Comparison of ENCODE assay signal across 8 cellular contexts in the genomic region with DNA sequence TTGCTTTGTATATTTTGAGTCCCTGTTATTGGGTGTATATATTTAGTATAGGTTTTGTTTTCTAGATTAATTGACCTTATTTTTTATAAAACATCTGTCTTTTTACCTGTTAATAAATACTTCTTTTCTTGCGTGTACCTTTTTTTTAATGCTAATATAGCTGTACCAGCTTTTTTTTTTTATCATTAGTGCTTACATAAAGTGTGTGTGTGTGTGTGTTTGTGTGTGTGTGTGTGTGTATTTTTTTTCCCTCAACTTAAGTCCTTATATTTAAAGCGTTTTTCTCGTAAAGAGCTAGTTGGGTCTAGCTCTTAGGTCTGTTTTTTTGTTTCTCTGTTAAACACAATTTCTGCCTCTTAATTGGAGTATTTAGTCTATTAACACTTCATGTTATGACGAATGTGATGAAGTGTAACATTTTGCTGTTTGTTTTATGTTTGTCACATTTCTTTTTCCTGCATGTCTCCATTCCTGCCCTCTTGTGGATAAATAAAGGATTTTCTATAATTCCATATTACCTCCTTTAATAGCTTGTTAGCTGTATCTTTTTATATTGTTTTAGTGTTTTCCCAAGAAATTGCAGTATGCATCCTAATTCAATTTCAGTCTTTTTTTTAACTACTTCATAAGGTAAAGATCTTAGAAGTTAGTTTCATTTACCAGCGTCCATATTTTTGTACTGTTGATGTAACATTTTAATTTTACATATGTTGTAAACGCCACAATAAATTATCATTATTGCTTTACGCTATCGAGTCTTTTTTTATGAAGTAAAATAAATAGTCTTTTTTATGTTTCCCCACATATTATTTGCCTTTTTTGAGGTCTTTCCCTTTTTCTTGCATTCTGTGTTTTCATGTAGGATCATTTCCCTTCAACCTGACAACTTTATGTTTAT. TPM values are rescaled to one million over a fixed set of nuclear protein-coding genes. Genes with fewer than 3 reads are reported as not detected.
DNase-seq lines count a peak whose midpoint lies in the region; ATAC-seq and TF ChIP-seq lines count a peak whose summit lies in the region.

No MANE protein-coding gene starts in this region.

- peaks cover 45% of the 10 kb centered on the region for H3K4me1 ChIP-seq in CD8-positive, alpha-beta memory T cell (ENCODE audit: insufficient read depth, low read length)
- H3K4me1 ChIP-seq in lower lobe of right lung (peaks cover 52% of the 10 kb centered on the region), sigmoid colon (peaks cover 0 to 54% (median 40%) of the 10 kb centered on the region in 4 donors)

- peaks cover 21% of the 10 kb centered on the region for H3K36me3 ChIP-seq in CD8-positive, alpha-beta memory T cell (ENCODE audit: insufficient read depth, low read length)
- H3K36me3 ChIP-seq in lower lobe of right lung (peaks cover 50% of the 10 kb centered on the region), sigmoid colon (peaks cover 0 to 43% (median 16%) of the 10 kb centered on the region in 4 donors)

- 82 to 84% methylated on average over 8 of the region's 8 CpGs for WGBS in sigmoid colon, 2 donors

- H3K4me3 Mint-ChIP-seq in CD8-positive, alpha-beta memory T cell = peak overlapping the region; percentile 62 to 98 (median 93)

- ATAC-seq in lower lobe of right lung (no peak), HG03045 (IDR thresholded peaks at IDR 0.05; ENCODE audit: unreplicated experiment) (no peak)

- H3K9me3 ChIP-seq in CD8-positive, alpha-beta memory T cell (ENCODE audit: low read length) = no peaks in the 10 kb centered on the region
- H3K9me3 ChIP-seq in lower lobe of right lung (no peaks in the 10 kb centered on the region), sigmoid colon (no peaks in the 10 kb centered on the region)

- H3K36me3 Mint-ChIP-seq in CD8-positive, alpha-beta memory T cell = peaks cover 8 to 73% (median 22%) of the 10 kb centered on the region in 3 donors

- TF ChIP-seq CTCF in LNCAP (IDR thresholded peaks at IDR 0.05) (peak; percentile 55), lower lobe of right lung (IDR thresholded peaks at IDR 0.05) (peak; percentile 41), sigmoid colon (IDR thresholded peaks at IDR 0.05) (peak in 2 of 4 experiments; percentile 24 to 35)

- H3K4me3 ChIP-seq in CD8-positive, alpha-beta memory T cell (ENCODE audit: low read length) = no peak overlapping the region
- no peak overlapping the region for H3K4me3 ChIP-seq in lower lobe of right lung
- H3K4me3 ChIP-seq in sigmoid colon = no peak overlapping the region

- H3K27ac ChIP-seq in CD8-positive, alpha-beta memory T cell (ENCODE audit: low read depth, low read length) = no peak overlapping the region
- no peak overlapping the region for H3K27ac ChIP-seq in lower lobe of right lung
- H3K27ac ChIP-seq in sigmoid colon = no peak overlapping the region

- intact Hi-C loops in lower lobe of right lung (cut with DNase I) (no loop called here), sigmoid colon (cut with DNase I) (no loop called here)

- no peaks in the 10 kb centered on the region for H3K27me3 Mint-ChIP-seq in CD8-positive, alpha-beta memory T cell

- DNase-seq in CD8-positive, alpha-beta memory T cell = peak in 2 of 5 donors; percentile 30 to 56
- DNase-seq in amniotic epithelial cell (ENCODE audit: low read depth) (peak; percentile 35), lower lobe of right lung (no peak), iPS-NIHi7 (ENCODE audit: extremely low spot score) (no peak), NCI-H345 treated with DMSO at 0.1 percent for 48 hours (lab: John Stamatoyannopoulos, UW; ENCODE audit: unreplicated experiment) (no peak), sigmoid colon (no peak)

- H3K27me3 ChIP-seq in CD8-positive, alpha-beta memory T cell (ENCODE audit: insufficient read depth, low read length, poor library complexity, severe bottlenecking) = no peaks in the 10 kb centered on the region
- no peaks in the 10 kb centered on the region for H3K27me3 ChIP-seq in lower lobe of right lung (ENCODE audit: low read depth)
- no peaks in the 10 kb centered on the region for H3K27me3 ChIP-seq in sigmoid colon

- H3K9me3 Mint-ChIP-seq in CD8-positive, alpha-beta memory T cell = no peaks in the 10 kb centered on the region

- no peak for TF ChIP-seq EP300 in sigmoid colon (IDR thresholded peaks at IDR 0.05)

- H3K27ac Mint-ChIP-seq in CD8-positive, alpha-beta memory T cell = peak overlapping the region; percentile 70 to 89 (median 80)

- CTCF ChIA-PET in CD8-positive, alpha-beta memory T cell (lab: Charles Lee) = interaction anchor here (0.8 to 1.9 kb wide), 7 partner anchors 18 to 139 kb away, joined by 3 to 12 read pairs (median 3); no protein-coding TSS in a partner anchor

- peaks cover 53 to 69% (median 65%) of the 10 kb centered on the region in 3 donors for H3K4me1 Mint-ChIP-seq in CD8-positive, alpha-beta memory T cell

- POLR2A ChIA-PET in CD8-positive, alpha-beta memory T cell (lab: Charles Lee) = interaction anchor here (1.0 kb wide), 1 partner anchor 88 kb away, joined by 4 read pairs; no protein-coding TSS in a partner anchor

- TF ChIP-seq POLR2A in sigmoid colon (IDR thresholded peaks at IDR 0.05) = no peak

RNA-seq across cellular contexts. Expression of gene PRMT2, which starts 4.3 kb away (rescaled TPM):
- total RNA-seq in CD8-positive, alpha-beta memory T cell = 10 to 100 TPM; 69.8 to 71.6 TPM
- 287 TPM for polyA plus RNA-seq in CD8-positive, alpha-beta memory T cell
- 121 TPM for total RNA-seq in lower lobe of right lung
- total RNA-seq in sigmoid colon = 100 to 1,000 TPM in 3 of 4 donors, 10 to 100 TPM in 1; 85.7 to 128 (median 109) TPM
- polyA plus RNA-seq in sigmoid colon = 10 to 100 TPM; 68.0 to 96.1 (median 90.4) TPM

RNA-seq across cellular contexts. Expression of gene S100B, which starts 34.9 kb away (rescaled TPM):
- total RNA-seq in CD8-positive, alpha-beta memory T cell = 1 to 10 TPM in 1 of 2 experiments, under 1 TPM in 1; 0.91 to 1.4 TPM
- polyA plus RNA-seq in CD8-positive, alpha-beta memory T cell = 24.1 TPM
- 4.5 TPM for total RNA-seq in lower lobe of right lung
- total RNA-seq in sigmoid colon = 100 to 1,000 TPM in 1 of 4 donors, 10 to 100 TPM in 3; 28.5 to 126 (median 41.0) TPM
- polyA plus RNA-seq in sigmoid colon = 10 to 100 TPM; 14.3 to 23.7 (median 20.4) TPM
